ENCODE assay signal across 13 cellular contexts in the genomic region with DNA sequence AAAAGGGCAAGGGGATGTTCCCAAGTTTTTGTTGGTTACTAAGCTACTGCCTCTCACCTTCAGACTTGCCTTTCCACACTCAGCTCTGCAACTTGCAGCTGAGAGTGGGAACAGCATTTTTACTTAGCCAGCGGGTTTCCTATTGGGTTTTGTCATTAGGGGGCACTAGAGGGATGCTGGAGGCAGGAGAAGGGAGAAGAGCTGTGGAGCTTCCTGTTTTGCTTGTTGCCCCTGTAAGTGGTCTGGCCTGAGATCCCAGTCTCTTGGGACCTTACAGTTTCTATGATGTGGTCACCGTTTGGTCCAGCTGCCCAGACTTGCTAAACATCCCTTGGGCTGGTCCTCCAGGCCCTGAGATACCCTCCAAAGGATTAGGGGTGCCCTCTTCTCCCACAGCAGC.
DNase-seq lines count a peak whose midpoint lies in the region; ATAC-seq and TF ChIP-seq lines count a peak whose summit lies in the region.
"Had no signal": no experiment of that assay in that cellular context is flagged by ENCODE, and none has a peak within 500 bp of the region (broad histone marks: within the 10 kb centered on the region; RNA-seq: fewer than 3 reads in every experiment).

No MANE protein-coding gene starts in this region.

- H3K9me3 ChIP-seq in mammary epithelial cell (replicated peaks; ENCODE audit: insufficient read depth, low read length) (peaks cover 4% of the 10 kb centered on the region), suprapubic skin (peaks cover 5% of the 10 kb centered on the region)

- H3K4me1 ChIP-seq in mammary epithelial cell (ENCODE audit: insufficient read depth, low read length) (no peaks in the 10 kb centered on the region), suprapubic skin (no peaks in the 10 kb centered on the region)

- no peak overlapping the region for H2AFZ ChIP-seq in mammary epithelial cell (ENCODE audit: low read depth, low read length)

- CTCF ChIA-PET in mammary epithelial cell (lab: Charles Lee; ENCODE audit: low non-redundant PET): interaction anchor here (0.6 to 1.0 kb wide), 5 partner anchors 45 to 619 kb away, joined by 3 to 5 read pairs (median 3); no protein-coding TSS in a partner anchor

- H3K79me2 ChIP-seq in mammary epithelial cell (ENCODE audit: insufficient read depth, low read length): no peaks in the 10 kb centered on the region

- no peaks in the 10 kb centered on the region for H4K20me1 ChIP-seq in mammary epithelial cell (ENCODE audit: insufficient read depth, low read length)

- H3K36me3 ChIP-seq in mammary epithelial cell (ENCODE audit: insufficient read depth, low read length): no peaks in the 10 kb centered on the region
- no peaks in the 10 kb centered on the region for H3K36me3 ChIP-seq in kidney epithelial cell (ENCODE audit: control insufficient read depth, insufficient read depth, low read length)
- H3K36me3 ChIP-seq in suprapubic skin: no peaks in the 10 kb centered on the region

- no peak overlapping the region for H3K4me2 ChIP-seq in mammary epithelial cell (ENCODE audit: insufficient read depth, low read depth, low read length)

- no peak overlapping the region for H3K27ac ChIP-seq in mammary epithelial cell (ENCODE audit: insufficient read depth, low read depth, low read length)
- H3K27ac ChIP-seq in suprapubic skin: no peak overlapping the region
- H3K27ac ChIP-seq: C4-2B, epithelial cell of prostate had no signal

- WGBS in mammary epithelial cell (ENCODE audit: low coverage, missing lambda C conversion rate): 38% methylated on average over 2 of the region's 2 CpGs
- 50% methylated on average over 2 of the region's 2 CpGs for WGBS in suprapubic skin

- no peak for ATAC-seq in GM21576 (IDR thresholded peaks at IDR 0.05; ENCODE audit: unreplicated experiment)
- ATAC-seq: activated CD4-positive, alpha-beta T cell treated with anti-CD3 and anti-CD28 coated beads for 36 hours; K562 had no signal

- no peak overlapping the region for H3K9ac ChIP-seq in mammary epithelial cell (ENCODE audit: insufficient read depth, low read length)

- no TSS peak for BruUV-seq in mammary epithelial cell (replicated peaks; lab: Mats Ljungman, UMichigan)

- TF ChIP-seq CTCF in GM10266 (IDR thresholded peaks at IDR 0.05; ENCODE audit: control insufficient read depth, insufficient read depth, low read depth, missing control alignments) (peak; percentile 5), mammary epithelial cell (conservative IDR thresholded peaks at IDR 0.05 in 1 of 2, IDR thresholded peaks at IDR 0.05 in 1 of 2; ENCODE audit: extremely low read depth in 1 of 2, insufficient read depth in 1 of 2, low read depth in 1 of 2, low read length in 2 of 2) (peak; percentile 34 to 65), kidney epithelial cell (IDR thresholded peaks at IDR 0.05; ENCODE audit: insufficient read depth, low read length, poor library complexity, severe bottlenecking) (peak; percentile 34), suprapubic skin (IDR thresholded peaks at IDR 0.05) (no peak)

- DNase-seq in GM10266 (ENCODE audit: extremely low spot score) (no peak), NCI-H146 (lab: John Stamatoyannopoulos, UW) (peak; percentile 16), mammary epithelial cell (peak; percentile 33), kidney epithelial cell (ENCODE audit: low read depth) (no peak), suprapubic skin (ENCODE audit: low spot score in 2 of 2) (no peak), NCI-H2081 treated with DMSO at 0.1 percent for 48 hours (lab: John Stamatoyannopoulos, UW) (no peak), foreskin melanocyte (no peak)
- DNase-seq: activated CD4-positive, alpha-beta T cell treated with anti-CD3 and anti-CD28 coated beads for 36 hours; NCI-H510A treated with DMSO at 0.1 percent for 48 hours had no signal

- TF ChIP-seq EP300 in suprapubic skin (IDR thresholded peaks at IDR 0.05): no peak

- intact Hi-C loops in mammary epithelial cell (cut with micrococcal nuclease): loop anchor here (2.0 to 10.0 kb wide), 4 partner anchors 91 to 485 kb away; no protein-coding TSS in a partner anchor

- dilution Hi-C loops in mammary epithelial cell (cut with HindIII; ENCODE audit: low sequenced_read_pairs): loop anchor here (5.0 kb wide), 2 partner anchors 33 to 62 kb away; no protein-coding TSS in a partner anchor

- H3K27me3 ChIP-seq in mammary epithelial cell (ENCODE audit: insufficient read depth, low read length): peaks cover 7% of the 10 kb centered on the region
- H3K27me3 ChIP-seq in kidney epithelial cell (ENCODE audit: control insufficient read depth, insufficient read depth, low read length): no peaks in the 10 kb centered on the region
- H3K27me3 ChIP-seq in suprapubic skin: peaks cover 34% of the 10 kb centered on the region

- H3K4me3 ChIP-seq in mammary epithelial cell (replicated peaks in 1 of 3; ENCODE audit: insufficient read depth in 1 of 3, low read depth in 2 of 3, low read length in 3 of 3) (no peak overlapping the region), kidney epithelial cell (ENCODE audit: low read depth, low read length) (no peak overlapping the region), suprapubic skin (no peak overlapping the region)
- H3K4me3 ChIP-seq: K562 had no signal

- TF ChIP-seq POLR2A in suprapubic skin (IDR thresholded peaks at IDR 0.05): no peak

- in situ Hi-C loops in mammary epithelial cell (cut with MboI; ENCODE audit: low sequenced_read_pairs in 2 of 2): no loop called here

Comparison
In these comparisons a context has a peak if more than half of its experiments do, and no peak if none do; other contexts are left out.
1. DNase-seq: peak in NCI-H146 (single experiment) and mammary epithelial cell (single experiment); none in GM10266 (single experiment), kidney epithelial cell (single experiment), suprapubic skin (0 of 2), NCI-H2081 treated with DMSO at 0.1 percent for 48 hours (single experiment) and foreskin melanocyte (single experiment).
2. CTCF ChIP-seq: peak in GM10266 (single experiment), mammary epithelial cell (2 of 2) and kidney epithelial cell (single experiment); none in suprapubic skin (0 of 2).